ENCODE assay signal across 8 cellular contexts in the genomic region with DNA sequence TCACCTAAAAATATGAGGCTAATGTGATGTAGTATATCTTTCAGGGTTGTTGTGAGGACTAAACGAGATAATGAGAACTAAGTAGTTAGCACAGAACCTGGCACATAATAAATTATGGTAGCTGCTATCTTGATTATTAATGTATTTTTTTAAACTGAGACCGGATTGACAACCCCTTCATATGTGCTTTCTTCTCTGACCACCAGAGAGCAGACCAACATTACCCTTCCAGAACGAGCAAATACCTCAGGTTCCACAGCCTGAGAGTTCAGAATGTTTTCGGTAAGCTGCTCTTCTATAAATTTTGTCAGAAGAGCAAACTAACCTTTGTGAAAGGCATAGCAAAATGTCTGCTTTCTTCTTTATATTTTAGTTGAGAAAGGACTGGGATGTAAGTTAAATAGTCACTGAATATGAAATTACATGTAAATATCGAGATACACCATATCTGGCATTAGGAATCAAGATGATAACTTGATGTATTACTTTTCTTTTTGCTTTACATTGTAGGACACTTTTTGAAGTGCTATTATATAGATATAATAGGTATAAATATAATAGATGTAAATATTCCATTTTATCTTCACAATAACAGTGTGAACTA. TPM values are rescaled to one million over a fixed set of nuclear protein-coding genes. Genes with fewer than 3 reads are reported as not detected.
DNase-seq lines count a peak whose midpoint lies in the region; ATAC-seq, FAIRE-seq and TF ChIP-seq lines count a peak whose summit lies in the region.

No MANE protein-coding gene starts in this region.

- FAIRE-seq in TTC549 (lab: Jason Lieb, UNC) = peak; percentile 75

- peak; percentile 31 for DNase-seq in BE2C
- DNase-seq in GM04504 (ENCODE audit: low read depth) = peak; percentile 19
- peak; percentile 70 to 71 for DNase-seq in Kasumi-1 (lab: John Stamatoyannopoulos, UW)
- DNase-seq in fibroblast of gingiva (ENCODE audit: low read depth) = peak; percentile 35
- DNase-seq in pons (ENCODE audit: low spot score) = peak; percentile 58
- DNase-seq in activated effector memory CD4-positive, alpha-beta T cell treated with Interleukin-2 at 50 U/mL for 16 hours = no peak

- TF ChIP-seq CTCF in BE2C (IDR thresholded peaks at IDR 0.05; ENCODE audit: low read depth, low read length) = peak; percentile 78

- no peaks in the 10 kb centered on the region for H3K9me3 ChIP-seq in BE2C

- H3K36me3 ChIP-seq in BE2C = no peaks in the 10 kb centered on the region

- no peak for ATAC-seq in HG02588 (IDR thresholded peaks at IDR 0.05; ENCODE audit: unreplicated experiment)

- no peak overlapping the region for H3K4me3 ChIP-seq in BE2C (ENCODE audit: low read depth, low read length)

- H3K4me1 ChIP-seq in BE2C = no peaks in the 10 kb centered on the region

- H3K27me3 ChIP-seq in BE2C = peaks cover 30% of the 10 kb centered on the region

RNA-seq across cellular contexts. Expression of a gene that starts 13.6 kb away (rescaled TPM):
- 30.0 TPM for polyA plus RNA-seq in BE2C (2012; ENCODE audit: insufficient read depth, insufficient read length, low read depth)
